ENCODE assay signal across 8 cellular contexts in the genomic region with DNA sequence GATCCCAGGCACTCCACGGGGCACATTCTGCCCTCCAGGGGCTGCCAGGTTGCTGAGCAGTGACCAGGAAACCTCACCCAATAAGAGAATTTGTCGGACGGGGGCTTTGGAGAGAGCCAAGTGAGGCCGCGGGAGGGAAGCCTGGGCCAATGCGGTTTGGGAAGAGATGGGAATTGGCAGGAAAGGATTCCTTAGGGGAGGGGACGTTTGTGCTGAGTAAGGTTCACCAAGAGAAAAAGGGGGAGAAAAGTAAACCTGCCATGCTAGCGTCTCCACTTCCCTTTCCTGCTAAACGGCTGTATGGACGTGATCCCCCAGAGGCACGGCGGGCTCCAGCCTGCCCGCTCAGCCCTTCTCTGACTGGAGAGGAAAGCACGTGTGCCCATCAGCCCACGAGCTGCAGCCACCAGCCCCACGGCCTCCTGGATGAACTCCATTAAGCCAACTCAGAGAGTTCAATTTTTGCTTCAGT.
DNase-seq lines count a peak whose midpoint lies in the region; ATAC-seq lines count a peak whose summit lies in the region.

No MANE protein-coding gene starts in this region.

- in situ Hi-C loops in HAP-1 (cut with MboI; ENCODE audit: low sequenced_read_pairs), result no loop called here

- H3K9me3 ChIP-seq in HAP-1 (no peaks in the 10 kb centered on the region), SJCRH30 (replicated peaks) (no peaks in the 10 kb centered on the region)

- H3K36me3 ChIP-seq in HAP-1 (replicated peaks) (no peaks in the 10 kb centered on the region), SJCRH30 (no peaks in the 10 kb centered on the region)

- DNase-seq in CD1c-positive myeloid dendritic cell (ENCODE audit: extremely low spot score) (peak; percentile 39), Kasumi-1 (lab: John Stamatoyannopoulos, UW) (peak; percentile 30 to 38), hypothalamus (lab: John Stamatoyannopoulos, UW) (peak in 30 of 51 donors; percentile 9 to 68 (median 46)), cerebellum (ENCODE audit: low spot score) (no peak), HAP-1 (ENCODE audit: low spot score in 2 of 2) (no peak), SJCRH30 (no peak)
- no peak for DNase-seq in activated CD4-positive, CD25-positive, alpha-beta regulatory T cell (lab: John Stamatoyannopoulos, UW)

- H3K4me3 ChIP-seq in HAP-1 (no peak overlapping the region), SJCRH30 (no peak overlapping the region)

- ATAC-seq in GM21381 (IDR thresholded peaks at IDR 0.05; ENCODE audit: unreplicated experiment), result peak; percentile 20

- H3K27ac ChIP-seq in SJCRH30, result no peak overlapping the region

- no peaks in the 10 kb centered on the region for H3K4me1 ChIP-seq in HAP-1
- no peaks in the 10 kb centered on the region for H3K4me1 ChIP-seq in SJCRH30

- H3K27me3 ChIP-seq in HAP-1 (ENCODE audit: low read depth) (peaks cover 3% of the 10 kb centered on the region; the same call in 1 of the 2 replicates), SJCRH30 (peaks cover 6% of the 10 kb centered on the region; the same call in 1 of the 2 replicates)

Comparison
In these comparisons a context has a peak if more than half of its experiments do, and no peak if none do; other contexts are left out.
1. DNase-seq: peak in CD1c-positive myeloid dendritic cell (single experiment), Kasumi-1 (2 of 2) and hypothalamus (30 of 51); none in activated CD4-positive, CD25-positive, alpha-beta regulatory T cell (0 of 4), cerebellum (single experiment), HAP-1 (0 of 2) and SJCRH30 (0 of 2).